Comparison of ENCODE assay signal across 30 cellular contexts in genomic region chr7:24192053-24192452, GRCh38.
DNase-seq lines count a peak whose midpoint lies in the region; ATAC-seq and TF ChIP-seq lines count a peak whose summit lies in the region.
"Had no signal": no experiment of that assay in that cellular context is flagged by ENCODE, and none has a peak within 500 bp of the region (broad histone marks: within the 10 kb centered on the region; RNA-seq: fewer than 3 reads in every experiment).

No MANE protein-coding gene starts in this region.

- H3K36me3 ChIP-seq in left lung: no peaks in the 10 kb centered on the region
- H3K36me3 ChIP-seq: cardiac muscle cell, heart left ventricle, Peyer's patch, tibial artery had no signal

- no peak overlapping the region for H3K27ac Mint-ChIP-seq in T-helper 17 cell
- H3K27ac Mint-ChIP-seq: activated CD4-positive, alpha-beta T cell treated with anti-CD3 and anti-CD28 coated beads for 36 hours; activated naive CD4-positive, alpha-beta T cell treated with anti-CD3 and anti-CD28 coated beads, Interleukin-2, amount 50 U/mL, for 24 hours; naive B cell; progenitor cell of endocrine pancreas had no signal

- DNase-seq in DMS53 (lab: John Stamatoyannopoulos, UW) (peak; percentile 69), M059J (ENCODE audit: low read depth) (peak; percentile 80), astrocyte of the spinal cord (ENCODE audit: low read depth, low spot score) (peak; percentile 42), left lung (no peak), T-helper 17 cell (no peak), DMS79 (lab: John Stamatoyannopoulos, UW) (no peak)
- DNase-seq in stimulated activated CD4-positive, alpha-beta T cell treated with anti-CD3 and anti-CD28 coated beads, Interleukin-2, amount 100 ng/mL, for 24 hours: no peak
- DNase-seq: activated CD4-positive, alpha-beta T cell treated with anti-CD3 and anti-CD28 coated beads for 36 hours; amygdala; C1 segment of cervical spinal cord; COR-L47; DMS79 treated with DMSO at 0.1 percent for 48 hours; effector CD4-positive, alpha-beta T cell; foreskin keratinocyte; heart left ventricle; KG1; kidney; midbrain; naive B cell; NCI-H1436; NCI-H2081; NCI-H526 treated with DMSO at 0.1 percent for 48 hours; Peyer's patch; SIG-M5; stimulated activated CD4-positive, alpha-beta T cell treated with anti-CD3 and anti-CD28 coated beads, Interleukin-4, amount 100 ng/mL, for 4 hours; tibial artery had no signal

- in situ Hi-C loops in astrocyte of the spinal cord (cut with HindIII; ENCODE audit: low sequenced_read_pairs): no loop called here

- peaks cover 2% of the 10 kb centered on the region for H3K36me3 Mint-ChIP-seq in T-helper 17 cell (ENCODE audit: low read depth)
- H3K36me3 Mint-ChIP-seq: naive B cell had no signal

- no peaks in the 10 kb centered on the region for H3K27me3 ChIP-seq in left lung
- H3K27me3 ChIP-seq: cardiac muscle cell, foreskin keratinocyte, heart left ventricle, Peyer's patch, tibial artery had no signal

- no peaks in the 10 kb centered on the region for H3K4me1 Mint-ChIP-seq in T-helper 17 cell
- H3K4me1 Mint-ChIP-seq: activated CD4-positive, alpha-beta T cell treated with anti-CD3 and anti-CD28 coated beads for 36 hours; activated naive CD4-positive, alpha-beta T cell treated with anti-CD3 and anti-CD28 coated beads, Interleukin-2, amount 50 U/mL, for 24 hours; naive B cell had no signal

- H3K4me3 Mint-ChIP-seq in T-helper 17 cell: no peak overlapping the region
- H3K4me3 Mint-ChIP-seq: activated CD4-positive, alpha-beta T cell treated with anti-CD3 and anti-CD28 coated beads for 36 hours; activated naive CD4-positive, alpha-beta T cell treated with anti-CD3 and anti-CD28 coated beads, Interleukin-2, amount 50 U/mL, for 24 hours; naive B cell had no signal

- H3K9me3 ChIP-seq in left lung (no peaks in the 10 kb centered on the region), T-helper 17 cell (ENCODE audit: control insufficient read depth, low read length, poor library complexity, severe bottlenecking) (no peaks in the 10 kb centered on the region)
- H3K9me3 ChIP-seq: Peyer's patch, tibial artery had no signal

- no peak for TF ChIP-seq CTCF in astrocyte of the spinal cord (IDR thresholded peaks at IDR 0.05; ENCODE audit: low read depth, low read length)
- TF ChIP-seq CTCF in left lung (IDR thresholded peaks at IDR 0.05): no peak

- ATAC-seq in left lung: peak; percentile 82
- no peak for ATAC-seq in T-helper 17 cell
- ATAC-seq: activated CD4-positive, alpha-beta T cell treated with anti-CD3 and anti-CD28 coated beads for 36 hours; foreskin keratinocyte; heart left ventricle; sciatic nerve had no signal

- H3K27me3 Mint-ChIP-seq in T-helper 17 cell: peaks cover 25% of the 10 kb centered on the region
- H3K27me3 Mint-ChIP-seq: progenitor cell of endocrine pancreas had no signal

- intact Hi-C loops in left lung (cut with DNase I): no loop called here

- no peaks in the 10 kb centered on the region for H3K4me1 ChIP-seq in left lung
- H3K4me1 ChIP-seq: foreskin keratinocyte, heart left ventricle, Peyer's patch, tibial artery had no signal

- peak overlapping the region in 1 of 2 donors; percentile 10 for H3K27ac ChIP-seq in left lung
- H3K27ac ChIP-seq: cardiac muscle cell, foreskin keratinocyte, heart left ventricle, Peyer's patch, tibial artery had no signal

- no peak overlapping the region for H3K4me3 ChIP-seq in astrocyte of the spinal cord (ENCODE audit: low read depth, low read length)
- H3K4me3 ChIP-seq in left lung: no peak overlapping the region
- H3K4me3 ChIP-seq: cardiac muscle cell, heart left ventricle, Peyer's patch, tibial artery had no signal

Comparison
In these comparisons a context has a peak if more than half of its experiments do, and no peak if none do; other contexts are left out.
1. DNase-seq: peak in DMS53 (single experiment), M059J (single experiment) and astrocyte of the spinal cord (single experiment); none in left lung (0 of 2), T-helper 17 cell (0 of 3), stimulated activated CD4-positive, alpha-beta T cell treated with anti-CD3 and anti-CD28 coated beads, Interleukin-2, amount 100 ng/mL, for 24 hours (0 of 2) and DMS79 (single experiment).